8 cellular contexts compared by ENCODE assay signal in genomic region chr16:12661656-12662172, GRCh38.
DNase-seq lines count a peak whose midpoint lies in the region; ATAC-seq and TF ChIP-seq lines count a peak whose summit lies in the region.
"Had no signal": no experiment of that assay in that cellular context is flagged by ENCODE, and none has a peak within 500 bp of the region (broad histone marks: within the 10 kb centered on the region; RNA-seq: fewer than 3 reads in every experiment).

No MANE protein-coding gene starts in this region.

- RAD21 ChIA-PET in HCT116 (lab: Charles Lee; ENCODE audit: low non-redundant PET in 1 of 2, low total read pairs in 2 of 2, uncharacterized antibody in 2 of 2, unreplicated experiment in 2 of 2), result no interaction called here

- no peak overlapping the region for H3K27ac ChIP-seq in HCT116 (ENCODE audit: low read depth, low read length)
- no peak overlapping the region for H3K27ac ChIP-seq in tibial nerve
- H3K27ac ChIP-seq: right atrium auricular region had no signal

- no peaks in the 10 kb centered on the region for H3K9me3 ChIP-seq in HCT116 (ENCODE audit: control insufficient read depth in 1 of 2, insufficient read depth in 1 of 2, low read depth in 1 of 2, low read length in 2 of 2)
- H3K9me3 ChIP-seq in mucosa of descending colon, result peaks cover 7% of the 10 kb centered on the region
- peaks cover 0 to 30% (median 0%) of the 10 kb centered on the region in 4 donors for H3K9me3 ChIP-seq in tibial nerve

- DNase-seq in HCT116 (ENCODE audit: low read depth, low spot score), result peak; percentile 6
- DNase-seq in NB4 (ENCODE audit: low read depth), result peak; percentile 58
- DNase-seq in astrocyte of the hippocampus (ENCODE audit: low read depth, low spot score), result peak; percentile 71
- peak in 1 of 3 donors; percentile 48 for DNase-seq in mucosa of descending colon
- DNase-seq in SHP77 treated with DMSO at 0.1 percent for 48 hours (lab: John Stamatoyannopoulos, UW), result no peak
- no peak for DNase-seq in tibial nerve (ENCODE audit: low spot score in 2 of 2)
- DNase-seq in NCI-H2081 (lab: John Stamatoyannopoulos, UW), result no peak

- H4K20me1 ChIP-seq in HCT116 (ENCODE audit: insufficient read depth), result no peaks in the 10 kb centered on the region

- 35 to 44% methylated on average over 10 of the region's 10 CpGs for WGBS in tibial nerve, 2 donors

- intact Hi-C loops in HCT116 (cut with micrococcal nuclease) (no loop called here), mucosa of descending colon (cut with DNase I, micrococcal nuclease) (no loop called here)

- CTCF ChIA-PET in HCT116 (lab: Charles Lee), result no interaction called here

- H3K4me2 ChIP-seq in HCT116 (ENCODE audit: low read length), result no peak overlapping the region

- no peak for TF ChIP-seq EP300 in tibial nerve (IDR thresholded peaks at IDR 0.05)

- no peak overlapping the region for H2AFZ ChIP-seq in HCT116 (ENCODE audit: low read depth, low read length, poor library complexity, severe bottlenecking)

- no TSS peak for BruUV-seq in HCT116 (replicated peaks; lab: Mats Ljungman, UMichigan)

- POLR2A ChIA-PET in HCT116 (lab: Charles Lee), result no interaction called here

- TF ChIP-seq CTCF in HCT116 (IDR thresholded peaks at IDR 0.05 in 2 of 3, conservative IDR thresholded peaks at IDR 0.05 in 1 of 3; ENCODE audit: borderline replicate concordance in 1 of 3, insufficient read depth in 1 of 3, low read depth in 2 of 3, low read length in 2 of 3) (no peak), NB4 (IDR thresholded peaks at IDR 0.05; ENCODE audit: low read depth, low read length) (no peak), mucosa of descending colon (IDR thresholded peaks at IDR 0.05) (no peak), tibial nerve (IDR thresholded peaks at IDR 0.05) (no peak)

- H3K79me2 ChIP-seq in HCT116 (ENCODE audit: insufficient read depth, low read length), result no peaks in the 10 kb centered on the region

- H3K4me1 ChIP-seq in HCT116 (ENCODE audit: control insufficient read depth in 1 of 2, insufficient read depth in 2 of 2, low read length in 2 of 2) (no peaks in the 10 kb centered on the region), mucosa of descending colon (ENCODE audit: low read depth) (no peaks in the 10 kb centered on the region), tibial nerve (no peaks in the 10 kb centered on the region)
- H3K4me1 ChIP-seq: right atrium auricular region had no signal

- H3K9ac ChIP-seq in HCT116 (ENCODE audit: low read length), result no peak overlapping the region

- ATAC-seq in HCT116 (no peak; the same call in 1 of the 2 replicates), mucosa of descending colon (peak; percentile 44)

- no peak for TF ChIP-seq RAD21 in HCT116 (IDR thresholded peaks at IDR 0.05; ENCODE audit: low read depth)

- H3K27me3 ChIP-seq in HCT116 (ENCODE audit: insufficient read depth, low read length) (no peaks in the 10 kb centered on the region), tibial nerve (no peaks in the 10 kb centered on the region)
- H3K27me3 ChIP-seq: right atrium auricular region had no signal

- TF ChIP-seq POLR2A in HCT116 (IDR thresholded peaks at IDR 0.05; ENCODE audit: borderline replicate concordance, extremely low read depth, insufficient read depth, insufficient read length) (no peak), NB4 (IDR thresholded peaks at IDR 0.05; ENCODE audit: extremely low read depth, insufficient read length) (no peak), tibial nerve (IDR thresholded peaks at IDR 0.05) (no peak)

- no peaks in the 10 kb centered on the region for H3K9me2 ChIP-seq in HCT116 (ENCODE audit: insufficient read depth)

- no peak overlapping the region for H3K4me3 ChIP-seq in HCT116 (replicated peaks in 1 of 2; ENCODE audit: low read depth in 1 of 2, low read length in 2 of 2)
- no peak overlapping the region for H3K4me3 ChIP-seq in NB4 (ENCODE audit: low read depth, low read length)
- H3K4me3 ChIP-seq in mucosa of descending colon, result no peak overlapping the region
- no peak overlapping the region for H3K4me3 ChIP-seq in tibial nerve
- H3K4me3 ChIP-seq: right atrium auricular region had no signal

- H3K36me3 ChIP-seq in HCT116 (ENCODE audit: control insufficient read depth in 1 of 2, insufficient read depth in 2 of 2, low read length in 2 of 2) (no peaks in the 10 kb centered on the region), mucosa of descending colon (ENCODE audit: low read depth) (no peaks in the 10 kb centered on the region), tibial nerve (peaks cover 0 to 48% (median 0%) of the 10 kb centered on the region in 3 donors)
- H3K36me3 ChIP-seq: right atrium auricular region had no signal

TF ChIP-seq in HCT116, 20 proteins besides CTCF, POLR2A, EP300 and RAD21:
- TF ChIP-seq TCF7L2 (IDR thresholded peaks at IDR 0.05; ENCODE audit: borderline replicate concordance, extremely low read depth, insufficient read depth, insufficient read length) (no peak), REST (IDR thresholded peaks at IDR 0.05; ENCODE audit: low read depth) (peak; percentile 97)

Comparison
In these comparisons a context has a peak if more than half of its experiments do, and no peak if none do; other contexts are left out.
1. DNase-seq: peak in HCT116 (single experiment), NB4 (single experiment) and astrocyte of the hippocampus (single experiment); none in SHP77 treated with DMSO at 0.1 percent for 48 hours (single experiment), tibial nerve (0 of 2) and NCI-H2081 (0 of 2).